2 cellular contexts compared by ENCODE assay signal in the genomic region with DNA sequence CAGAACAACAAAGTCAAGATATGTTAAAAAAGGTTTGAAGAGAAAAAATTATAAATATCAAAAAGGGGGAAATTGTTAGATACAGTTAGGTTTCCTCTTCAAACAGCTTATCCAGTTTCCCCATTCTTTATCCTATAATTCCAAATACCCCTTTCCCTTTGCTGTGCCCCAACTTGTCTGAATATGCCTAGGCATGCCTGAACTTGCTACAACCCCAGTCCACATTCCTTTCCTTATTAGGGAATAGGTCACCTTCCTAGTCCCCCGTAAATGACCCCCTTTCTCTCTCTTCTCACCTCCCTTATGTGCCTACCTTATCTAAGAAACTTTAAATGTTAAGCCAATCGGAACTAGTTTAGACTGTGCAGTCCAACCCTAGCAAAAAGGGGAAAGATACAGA.
TF ChIP-seq lines count a peak whose summit lies in the region.

No MANE protein-coding gene starts in this region.

TF ChIP-seq in HCT116, 20 proteins besides CTCF, POLR2A, EP300 and RAD21:
- no peak for TF ChIP-seq ELF1 (IDR thresholded peaks at IDR 0.05; ENCODE audit: borderline replicate concordance, low read depth)
- peak; percentile 55; the same call in 1 of the 2 replicates for TF ChIP-seq SRF (IDR thresholded peaks at IDR 0.05; ENCODE audit: low read depth)

TF ChIP-seq in H1, 55 proteins besides CTCF, POLR2A, EP300 and RAD21:
- TF ChIP-seq SRF (IDR thresholded peaks at IDR 0.05; ENCODE audit: low read depth, low read length) (peak; percentile 96), RXRA (IDR thresholded peaks at IDR 0.05; ENCODE audit: insufficient read depth, low read depth, low read length) (peak; percentile 37; the same call in 1 of the 2 replicates), RNF2 (IDR thresholded peaks at IDR 0.05; ENCODE audit: borderline replicate concordance, low read depth, low read length, missing control alignments, poor library complexity, severe bottlenecking) (no peak), TEAD4 (IDR thresholded peaks at IDR 0.05; ENCODE audit: low read depth, low read length) (peak; percentile 78), SIX5 (IDR thresholded peaks at IDR 0.05; ENCODE audit: low read depth, low read length) (no peak), TBP (IDR thresholded peaks at IDR 0.05; ENCODE audit: low read depth, low read length) (no peak)
- TF ChIP-seq, protein P1, sequence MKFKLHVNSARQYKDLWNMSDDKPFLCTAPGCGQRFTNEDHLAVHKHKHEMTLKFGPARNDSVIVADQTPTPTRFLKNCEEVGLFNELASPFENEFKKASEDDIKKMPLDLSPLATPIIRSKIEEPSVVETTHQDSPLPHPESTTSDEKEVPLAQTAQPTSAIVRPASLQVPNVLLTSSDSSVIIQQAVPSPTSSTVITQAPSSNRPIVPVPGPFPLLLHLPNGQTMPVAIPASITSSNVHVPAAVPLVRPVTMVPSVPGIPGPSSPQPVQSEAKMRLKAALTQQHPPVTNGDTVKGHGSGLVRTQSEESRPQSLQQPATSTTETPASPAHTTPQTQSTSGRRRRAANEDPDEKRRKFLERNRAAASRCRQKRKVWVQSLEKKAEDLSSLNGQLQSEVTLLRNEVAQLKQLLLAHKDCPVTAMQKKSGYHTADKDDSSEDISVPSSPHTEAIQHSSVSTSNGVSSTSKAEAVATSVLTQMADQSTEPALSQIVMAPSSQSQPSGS (IDR thresholded peaks at IDR 0.05; ENCODE audit: low read length), result no peak
